ENCODE assay signal across 23 cellular contexts in the genomic region with DNA sequence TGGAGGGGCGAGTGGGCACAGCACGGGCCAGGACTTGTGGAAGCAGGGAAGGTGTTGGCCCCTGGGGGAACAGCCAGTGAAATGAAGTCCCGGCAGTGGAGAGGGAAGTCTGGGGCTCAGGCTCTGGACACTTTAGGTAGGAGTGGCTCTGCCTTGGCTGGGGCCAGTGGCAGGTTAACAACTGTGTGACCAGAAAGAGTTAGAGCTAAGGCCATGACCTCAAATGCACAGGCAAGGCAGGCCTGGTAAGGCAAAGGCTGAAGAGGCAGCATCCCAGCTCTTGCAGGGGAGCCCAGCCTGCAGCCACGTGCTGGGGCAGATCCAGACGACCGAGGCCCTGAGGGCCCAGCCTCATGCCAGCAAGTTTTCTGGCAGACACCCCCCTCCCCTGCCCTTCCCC. TPM values are rescaled to one million over a fixed set of nuclear protein-coding genes. Genes with fewer than 3 reads are reported as not detected.
A peak's percentile ranks its signal among the peaks of the same experiment; 100 is the strongest.
DNase-seq lines count a peak whose midpoint lies in the region; ATAC-seq, FAIRE-seq and TF ChIP-seq lines count a peak whose summit lies in the region.
"Had no signal": no experiment of that assay in that cellular context is flagged by ENCODE, and none has a peak within 500 bp of the region (broad histone marks: within the 10 kb centered on the region; RNA-seq: fewer than 3 reads in every experiment).

No MANE protein-coding gene starts in this region.

- H3K4me1 Mint-ChIP-seq in dendritic cell treated with granulocyte-macrophage colony-stimulating factor and Interleukin-4, amounts not matched to agents 40 ng/mL and 50 ng/mL, for 4 days (ENCODE audit: low read depth) = peaks cover 5% of the 10 kb centered on the region
- peaks cover 35% of the 10 kb centered on the region for H3K4me1 Mint-ChIP-seq in nephron

- intact Hi-C loops in PC-9 (cut with micrococcal nuclease; ENCODE audit: unreplicated experiment) = loop anchor here (5.0 kb wide), 1 partner anchor 96 kb away; no protein-coding TSS in a partner anchor
- intact Hi-C loops in dendritic cell treated with granulocyte-macrophage colony-stimulating factor and Interleukin-4, amounts not matched to agents 40 ng/mL and 50 ng/mL, for 4 days (cut with micrococcal nuclease) = no loop called here
- intact Hi-C loops in lower lobe of right lung (cut with DNase I) = no loop called here

- H3K4me1 ChIP-seq in BE2C (peaks cover 9% of the 10 kb centered on the region), PC-9 (replicated peaks; ENCODE audit: insufficient read depth) (peaks cover 25% of the 10 kb centered on the region), lower lobe of right lung (no peaks in the 10 kb centered on the region)
- H3K4me1 ChIP-seq in effector memory CD4-positive, alpha-beta T cell (ENCODE audit: control insufficient read depth, insufficient read depth, low read length, poor library complexity, severe bottlenecking) = no peaks in the 10 kb centered on the region

- no peak overlapping the region for H3K4me3 ChIP-seq in BE2C (ENCODE audit: low read depth, low read length)
- no peak overlapping the region for H3K4me3 ChIP-seq in PC-9
- no peak overlapping the region for H3K4me3 ChIP-seq in effector memory CD4-positive, alpha-beta T cell (ENCODE audit: insufficient read depth, low read depth, low read length, poor library complexity, severe bottlenecking)
- no peak overlapping the region for H3K4me3 ChIP-seq in lower lobe of right lung
- H3K4me3 ChIP-seq: BLaER1 had no signal

- POLR2A ChIA-PET in PC-9 (lab: Charles Lee; ENCODE audit: unreplicated experiment) = no interaction called here

- H3K79me2 ChIP-seq in PC-9 (ENCODE audit: low read depth) = no peaks in the 10 kb centered on the region

- DNase-seq in BE2C (peak; percentile 42), PC-9 (no peak), D721Med (ENCODE audit: insufficient read length, low spot score) (no peak), GM13977 (ENCODE audit: low spot score) (no peak), lower lobe of right lung (no peak)
- DNase-seq in effector memory CD4-positive, alpha-beta T cell = no peak
- DNase-seq: CD8-positive, alpha-beta T cell; DMS53; GOT3; NCI-H1436 treated with DMSO at 0.1 percent for 48 hours; NCI-H2081; NCI-H2171 treated with DMSO at 0.1 percent for 48 hours; NCI-H446 treated with DMSO at 0.1 percent for 48 hours; SHP77 treated with DMSO at 0.1 percent for 48 hours had no signal

- in situ Hi-C loops in GM13977 (cut with MboI; ENCODE audit: low pct_unique_long_range_greater_than_20kb, low sequenced_read_pairs, unreplicated experiment) = no loop called here

- no peaks in the 10 kb centered on the region for H3K9me2 ChIP-seq in PC-9 (ENCODE audit: insufficient read depth)
- H3K9me2 ChIP-seq: SK-N-SH had no signal

- H3K27ac Mint-ChIP-seq in dendritic cell treated with granulocyte-macrophage colony-stimulating factor and Interleukin-4, amounts not matched to agents 40 ng/mL and 50 ng/mL, for 4 days = peak overlapping the region; percentile 46
- H3K27ac Mint-ChIP-seq in nephron = peak overlapping the region in 2 of 3 experiments; percentile 20 to 68
- H3K27ac Mint-ChIP-seq: CD8-positive, alpha-beta T cell had no signal

- peaks cover 5% of the 10 kb centered on the region; the same call in 1 of the 2 replicates for H3F3A ChIP-seq in PC-9 (ENCODE audit: insufficient read depth, low read depth)

- ATAC-seq in lower lobe of right lung = no peak
- ATAC-seq: CD8-positive, alpha-beta T cell had no signal

- no peaks in the 10 kb centered on the region for H3K36me3 ChIP-seq in BE2C
- H3K36me3 ChIP-seq in PC-9 (ENCODE audit: low read depth) = no peaks in the 10 kb centered on the region
- H3K36me3 ChIP-seq in effector memory CD4-positive, alpha-beta T cell (ENCODE audit: control insufficient read depth, insufficient read depth, low read length) = no peaks in the 10 kb centered on the region
- H3K36me3 ChIP-seq in lower lobe of right lung = no peaks in the 10 kb centered on the region
- H3K36me3 ChIP-seq: BLaER1 had no signal

- no peaks in the 10 kb centered on the region for H3K27me3 Mint-ChIP-seq in dendritic cell treated with granulocyte-macrophage colony-stimulating factor and Interleukin-4, amounts not matched to agents 40 ng/mL and 50 ng/mL, for 4 days
- H3K27me3 Mint-ChIP-seq in nephron (ENCODE audit: low read depth) = peaks cover 15% of the 10 kb centered on the region

- BruUV-seq in PC-9 (replicated peaks; lab: Mats Ljungman, UMichigan) = TSS peak; percentile 65

- no peak overlapping the region for H3K4me3 Mint-ChIP-seq in dendritic cell treated with granulocyte-macrophage colony-stimulating factor and Interleukin-4, amounts not matched to agents 40 ng/mL and 50 ng/mL, for 4 days
- H3K4me3 Mint-ChIP-seq in nephron = no peak overlapping the region
- H3K4me3 Mint-ChIP-seq: CD8-positive, alpha-beta T cell had no signal

- no peaks in the 10 kb centered on the region for H4K20me1 ChIP-seq in PC-9 (ENCODE audit: insufficient read depth)
- H4K20me1 ChIP-seq: BLaER1 had no signal

- TF ChIP-seq CTCF in BE2C (IDR thresholded peaks at IDR 0.05; ENCODE audit: low read depth, low read length) = no peak
- no peak for TF ChIP-seq CTCF in PC-9 (conservative IDR thresholded peaks at IDR 0.05)
- no peak for TF ChIP-seq CTCF in nephron (IDR thresholded peaks at IDR 0.05; ENCODE audit: unreplicated experiment in 3 of 3)
- no peak for TF ChIP-seq CTCF in D721Med (IDR thresholded peaks at IDR 0.05; ENCODE audit: insufficient read depth, missing control alignments)
- no peak for TF ChIP-seq CTCF in GM13977 (IDR thresholded peaks at IDR 0.05; ENCODE audit: extremely low read depth, insufficient read depth, missing control alignments)
- TF ChIP-seq CTCF in lower lobe of right lung (IDR thresholded peaks at IDR 0.05) = no peak

- H3K9me3 Mint-ChIP-seq in dendritic cell treated with granulocyte-macrophage colony-stimulating factor and Interleukin-4, amounts not matched to agents 40 ng/mL and 50 ng/mL, for 4 days = no peaks in the 10 kb centered on the region
- no peaks in the 10 kb centered on the region for H3K9me3 Mint-ChIP-seq in nephron
- H3K9me3 Mint-ChIP-seq: CD8-positive, alpha-beta T cell had no signal

- CTCF ChIA-PET in PC-9 (lab: Charles Lee) = no interaction called here

- no peaks in the 10 kb centered on the region for H3K36me3 Mint-ChIP-seq in dendritic cell treated with granulocyte-macrophage colony-stimulating factor and Interleukin-4, amounts not matched to agents 40 ng/mL and 50 ng/mL, for 4 days (ENCODE audit: low read depth)
- H3K36me3 Mint-ChIP-seq in nephron (ENCODE audit: low read depth) = no peaks in the 10 kb centered on the region

- H3K4me2 ChIP-seq in PC-9 = peak overlapping the region; percentile 33
- H3K4me2 ChIP-seq: BLaER1, KMS-11, SK-N-SH had no signal

- FAIRE-seq in D721Med (lab: Jason Lieb, UNC) = no peak
- FAIRE-seq: A204.1 had no signal

- 0 out of 2 replicates have a peak overlapping the region, but pooled peaks have one; percentile 0 for H2AFZ ChIP-seq in PC-9

- H3K27ac ChIP-seq in PC-9 (peak overlapping the region; percentile 85), lower lobe of right lung (no peak overlapping the region)
- H3K27ac ChIP-seq in effector memory CD4-positive, alpha-beta T cell (ENCODE audit: insufficient read depth, low read length, poor library complexity, severe bottlenecking) = no peak overlapping the region
- H3K27ac ChIP-seq: BLaER1, KMS-11 had no signal

- H3K9me3 ChIP-seq in BE2C (no peaks in the 10 kb centered on the region), PC-9 (ENCODE audit: insufficient read depth, low read depth) (no peaks in the 10 kb centered on the region), lower lobe of right lung (no peaks in the 10 kb centered on the region)
- no peaks in the 10 kb centered on the region for H3K9me3 ChIP-seq in effector memory CD4-positive, alpha-beta T cell (ENCODE audit: control insufficient read depth, low read length)
- H3K9me3 ChIP-seq: BLaER1, SK-N-SH had no signal

- H3K27me3 ChIP-seq in BE2C (no peaks in the 10 kb centered on the region), PC-9 (ENCODE audit: insufficient read depth, low read depth) (no peaks in the 10 kb centered on the region), lower lobe of right lung (ENCODE audit: low read depth) (no peaks in the 10 kb centered on the region)
- no peaks in the 10 kb centered on the region for H3K27me3 ChIP-seq in effector memory CD4-positive, alpha-beta T cell (replicated peaks; ENCODE audit: control insufficient read depth, insufficient read depth, low read length, poor library complexity, severe bottlenecking)
- H3K27me3 ChIP-seq: BLaER1 had no signal

RNA-seq across cellular contexts. Expression of a gene that starts 21.5 kb away (rescaled TPM):
- not detected for polyA plus RNA-seq in BE2C (2012; ENCODE audit: insufficient read depth, insufficient read length, low read depth)
- total RNA-seq in PC-9 (2021) = not detected in 2 replicates
- total RNA-seq in lower lobe of right lung = 0.95 TPM
- total RNA-seq: Calu3; CD8-positive, alpha-beta T cell; OCI-LY7; RPMI7951 had no signal
- polyA plus RNA-seq: SK-N-SH had no signal
